ENCODE assay signal across 27 cellular contexts in genomic region chrX:45306794-45307193, GRCh38.
"Had no signal": no experiment of that assay in that cellular context is flagged by ENCODE, and none has a peak within 500 bp of the region (broad histone marks: within the 10 kb centered on the region; RNA-seq: fewer than 3 reads in every experiment).

No MANE protein-coding gene starts in this region.

- H3K9me3 Mint-ChIP-seq: activated CD4-positive, alpha-beta memory T cell treated with anti-CD3 and anti-CD28 coated beads for 36 hours; activated CD4-positive, alpha-beta T cell treated with anti-CD3 and anti-CD28 coated beads, Interleukin-2, amount 10 ng/mL, durations not matched to agents 24 days and 14 days; activated naive CD4-positive, alpha-beta T cell treated with anti-CD3 and anti-CD28 coated beads, Interleukin-2, amount 10 ng/mL, durations not matched to agents 7 days and 5 days; activated naive CD4-positive, alpha-beta T cell treated with anti-CD3 and anti-CD28 coated beads, Interleukin-2, amount 50 U/mL, for 72 hours; activated T-cell treated with anti-CD3 and anti-CD28 coated beads, Interleukin-2, amount 50 U/mL, for 72 hours; effector memory CD8-positive, alpha-beta T cell had no signal

- H3K4me1 Mint-ChIP-seq: activated CD4-positive, alpha-beta T cell treated with anti-CD3 and anti-CD28 coated beads for 36 hours; activated CD4-positive, alpha-beta T cell treated with anti-CD3 and anti-CD28 coated beads, Interleukin-2, amount 10 ng/mL, durations not matched to agents 24 days and 14 days; activated naive CD4-positive, alpha-beta T cell treated with anti-CD3 and anti-CD28 coated beads, Interleukin-2, amount 10 ng/mL, durations not matched to agents 7 days and 5 days; activated naive CD8-positive, alpha-beta T cell treated with anti-CD3 and anti-CD28 coated beads, Interleukin-2, amount 10 ng/mL, durations not matched to agents 7 days and 5 days had no signal

- H3K9me3 ChIP-seq: ascending aorta, body of pancreas, esophagus squamous epithelium, gastroesophageal sphincter had no signal

- H3K4me3 Mint-ChIP-seq: activated CD4-positive, alpha-beta memory T cell treated with anti-CD3 and anti-CD28 coated beads for 36 hours; activated CD4-positive, alpha-beta T cell treated with anti-CD3 and anti-CD28 coated beads for 36 hours; activated CD4-positive, alpha-beta T cell treated with anti-CD3 and anti-CD28 coated beads, Interleukin-2, amount 10 ng/mL, durations not matched to agents 24 days and 14 days; activated CD8-positive, alpha-beta T cell treated with anti-CD3 and anti-CD28 coated beads, Interleukin-2, amount 10 ng/mL, durations not matched to agents 7 days and 5 days; activated naive CD4-positive, alpha-beta T cell treated with anti-CD3 and anti-CD28 coated beads, Interleukin-2, amount 10 ng/mL, durations not matched to agents 7 days and 5 days; activated naive CD8-positive, alpha-beta T cell treated with anti-CD3 and anti-CD28 coated beads, Interleukin-2, amount 10 ng/mL, durations not matched to agents 7 days and 5 days; activated T-cell treated with anti-CD3 and anti-CD28 coated beads, Interleukin-2, amount 50 U/mL, for 24 hours; activated T-cell treated with anti-CD3 and anti-CD28 coated beads, Interleukin-2, amount 50 U/mL, for 72 hours; effector memory CD8-positive, alpha-beta T cell had no signal

- H3K36me3 ChIP-seq: ascending aorta, esophagus squamous epithelium, gastroesophageal sphincter had no signal

- DNase-seq: activated CD4-positive, alpha-beta memory T cell treated with anti-CD3 and anti-CD28 coated beads for 36 hours; activated CD4-positive, alpha-beta T cell treated with anti-CD3 and anti-CD28 coated beads for 36 hours; activated CD4-positive, alpha-beta T cell treated with anti-CD3 and anti-CD28 coated beads, Interleukin-2, amount 10 ng/mL, durations not matched to agents 24 days and 14 days; activated CD4-positive, CD25-positive, alpha-beta regulatory T cell; activated CD4-positive, CD25-positive, alpha-beta regulatory T cell treated with anti-CD3 and anti-CD28 coated beads, Interleukin-2, amount 50 U/mL, for 72 hours; activated CD8-positive, alpha-beta memory T cell treated with anti-CD3 and anti-CD28 coated beads, Interleukin-2, amount 50 U/mL, for 48 hours; activated CD8-positive, alpha-beta T cell treated with anti-CD3 and anti-CD28 coated beads, Interleukin-2, amount 10 ng/mL, durations not matched to agents 7 days and 5 days; activated gamma-delta T cell; activated naive CD4-positive, alpha-beta T cell; activated naive CD4-positive, alpha-beta T cell treated with anti-CD3 and anti-CD28 coated beads, Interleukin-2, amount 10 ng/mL, durations not matched to agents 7 days and 5 days; activated naive CD8-positive, alpha-beta T cell treated with anti-CD3 and anti-CD28 coated beads, Interleukin-2, amount 10 ng/mL, durations not matched to agents 7 days and 5 days; activated T-cell treated with anti-CD3 and anti-CD28 coated beads for 4 hours; activated T-cell treated with anti-CD3 and anti-CD28 coated beads, Interleukin-2, amount 50 U/mL, for 24 hours; activated T-cell treated with anti-CD3 and anti-CD28 coated beads, Interleukin-2, amount 50 U/mL, for 72 hours; body of pancreas; caudate nucleus; cortex of kidney; dermis blood vessel endothelial cell; effector CD4-positive, alpha-beta T cell; effector memory CD8-positive, alpha-beta T cell; esophagus squamous epithelium; foreskin melanocyte; T-helper 2 cell had no signal

- H3K27ac Mint-ChIP-seq: activated CD4-positive, alpha-beta memory T cell treated with anti-CD3 and anti-CD28 coated beads for 36 hours; activated CD4-positive, alpha-beta T cell treated with anti-CD3 and anti-CD28 coated beads for 36 hours; activated CD4-positive, alpha-beta T cell treated with anti-CD3 and anti-CD28 coated beads, Interleukin-2, amount 10 ng/mL, durations not matched to agents 24 days and 14 days; activated CD8-positive, alpha-beta T cell treated with anti-CD3 and anti-CD28 coated beads, Interleukin-2, amount 10 ng/mL, durations not matched to agents 7 days and 5 days; activated naive CD4-positive, alpha-beta T cell treated with anti-CD3 and anti-CD28 coated beads, Interleukin-2, amount 10 ng/mL, durations not matched to agents 7 days and 5 days; activated naive CD4-positive, alpha-beta T cell treated with anti-CD3 and anti-CD28 coated beads, Interleukin-2, amount 50 U/mL, for 72 hours; activated naive CD8-positive, alpha-beta T cell treated with anti-CD3 and anti-CD28 coated beads, Interleukin-2, amount 10 ng/mL, durations not matched to agents 7 days and 5 days; activated T-cell treated with anti-CD3 and anti-CD28 coated beads, Interleukin-2, amount 50 U/mL, for 24 hours; activated T-cell treated with anti-CD3 and anti-CD28 coated beads, Interleukin-2, amount 50 U/mL, for 72 hours; effector memory CD8-positive, alpha-beta T cell had no signal

- H3K27me3 ChIP-seq: ascending aorta, body of pancreas, esophagus squamous epithelium, gastroesophageal sphincter had no signal

- H3K27me3 Mint-ChIP-seq: activated CD4-positive, alpha-beta memory T cell treated with anti-CD3 and anti-CD28 coated beads for 36 hours; activated CD4-positive, alpha-beta T cell treated with anti-CD3 and anti-CD28 coated beads for 36 hours; activated naive CD4-positive, alpha-beta T cell treated with anti-CD3 and anti-CD28 coated beads, Interleukin-2, amount 10 ng/mL, durations not matched to agents 7 days and 5 days; activated naive CD8-positive, alpha-beta T cell treated with anti-CD3 and anti-CD28 coated beads, Interleukin-2, amount 10 ng/mL, durations not matched to agents 7 days and 5 days; effector memory CD8-positive, alpha-beta T cell had no signal

- H3K4me1 ChIP-seq: ascending aorta, body of pancreas, esophagus squamous epithelium, gastroesophageal sphincter had no signal

- H3K27ac ChIP-seq: ascending aorta, body of pancreas, epithelial cell of prostate, esophagus squamous epithelium, gastroesophageal sphincter had no signal

- H3K36me3 Mint-ChIP-seq: activated CD4-positive, alpha-beta memory T cell treated with anti-CD3 and anti-CD28 coated beads for 36 hours; activated naive CD4-positive, alpha-beta T cell treated with anti-CD3 and anti-CD28 coated beads, Interleukin-2, amount 10 ng/mL, durations not matched to agents 7 days and 5 days; activated naive CD4-positive, alpha-beta T cell treated with anti-CD3 and anti-CD28 coated beads, Interleukin-2, amount 50 U/mL, for 72 hours; activated naive CD8-positive, alpha-beta T cell treated with anti-CD3 and anti-CD28 coated beads, Interleukin-2, amount 10 ng/mL, durations not matched to agents 7 days and 5 days had no signal

- H3K4me3 ChIP-seq: ascending aorta, body of pancreas, esophagus squamous epithelium, gastroesophageal sphincter had no signal

- ATAC-seq: activated CD4-positive, alpha-beta T cell treated with anti-CD3 and anti-CD28 coated beads for 36 hours; activated CD8-positive, alpha-beta T cell treated with anti-CD3 and anti-CD28 coated beads, Interleukin-2, amount 10 ng/mL, durations not matched to agents 7 days and 5 days; activated naive CD4-positive, alpha-beta T cell treated with anti-CD3 and anti-CD28 coated beads, Interleukin-2, amount 50 U/mL, for 72 hours; activated T-cell treated with anti-CD3 and anti-CD28 coated beads, Interleukin-2, amount 50 U/mL, for 72 hours; body of pancreas; effector memory CD8-positive, alpha-beta T cell; gastroesophageal sphincter had no signal
